ENCODE assay signal across 24 cellular contexts in the genomic region with DNA sequence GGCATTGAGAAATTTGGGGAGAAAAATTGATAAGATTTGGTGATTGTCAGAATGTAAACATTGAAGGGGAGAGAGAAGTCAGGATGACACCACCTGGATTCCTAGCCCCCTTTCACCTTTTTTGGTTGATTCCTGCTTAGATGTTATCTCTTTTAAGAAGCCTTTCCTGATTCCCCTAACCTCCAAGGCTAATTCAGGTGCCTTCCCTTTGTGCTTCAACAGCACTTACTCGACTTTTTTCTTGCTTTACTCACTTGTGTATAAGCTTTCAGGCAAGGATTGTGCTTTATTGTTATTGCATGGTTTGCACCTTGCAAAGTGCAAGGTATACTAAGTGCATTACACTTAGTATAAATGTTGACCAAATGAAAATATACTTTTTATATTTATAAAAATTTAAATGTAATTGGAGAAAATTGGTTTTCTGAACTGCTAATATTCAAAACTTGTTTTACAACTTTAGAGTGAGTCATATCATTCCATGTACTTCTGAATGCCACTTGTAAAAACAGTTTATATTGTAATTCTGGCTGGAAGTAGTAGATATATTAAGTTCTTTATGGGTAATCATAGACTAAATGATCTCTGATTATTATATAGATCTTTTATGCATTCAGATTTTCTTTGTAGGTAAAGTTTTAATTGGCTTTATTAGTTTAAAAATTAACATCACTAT. TPM values are rescaled to one million over a fixed set of nuclear protein-coding genes. Genes with fewer than 3 reads are reported as not detected.
DNase-seq lines count a peak whose midpoint lies in the region; ATAC-seq, FAIRE-seq and TF ChIP-seq lines count a peak whose summit lies in the region.
"Had no signal": no experiment of that assay in that cellular context is flagged by ENCODE, and none has a peak within 500 bp of the region (broad histone marks: within the 10 kb centered on the region; RNA-seq: fewer than 3 reads in every experiment).

No MANE protein-coding gene starts in this region.

- peak; percentile 31 for DNase-seq in mammary epithelial cell
- DNase-seq in MCF 10A (ENCODE audit: unreplicated experiment): no peak
- no peak for DNase-seq in RCC 7860 (ENCODE audit: low spot score)
- DNase-seq in thyroid gland: no peak
- no peak for DNase-seq in suprapubic skin (ENCODE audit: low spot score in 2 of 2)
- DNase-seq in NOMO-1 treated with DMSO at 0.1 percent for 48 hours (lab: John Stamatoyannopoulos, UW; ENCODE audit: unreplicated experiment): no peak
- DNase-seq: activated CD4-positive, alpha-beta T cell treated with anti-CD3 and anti-CD28 coated beads, Interleukin-2, amount 50 U/mL, for 4 hours; activated naive CD4-positive, alpha-beta T cell treated with anti-CD3 and anti-CD28 coated beads for 36 hours; activated T-cell treated with anti-CD3 and anti-CD28 coated beads, Interleukin-2, amount 50 U/mL, for 72 hours; CD4-positive, alpha-beta T cell; H9; head of caudate nucleus; NCI-H1694; NCI-H2171; NCI-H524 treated with DMSO at 0.1 percent for 48 hours; Peyer's patch; posterior cingulate gyrus; stimulated activated naive CD4-positive, alpha-beta T cell had no signal

- H3K79me2 ChIP-seq in mammary epithelial cell (ENCODE audit: insufficient read depth, low read length): peaks cover 93% of the 10 kb centered on the region

- intact Hi-C loops in mammary epithelial cell (cut with micrococcal nuclease) (no loop called here), MCF 10A (cut with micrococcal nuclease) (no loop called here), thyroid gland (cut with DNase I) (no loop called here)

- H3K27ac ChIP-seq in mammary epithelial cell (ENCODE audit: insufficient read depth, low read depth, low read length): no peak overlapping the region
- peak overlapping the region; percentile 57 to 84 (median 62) for H3K27ac ChIP-seq in thyroid gland
- H3K27ac ChIP-seq in suprapubic skin: no peak overlapping the region
- H3K27ac ChIP-seq: neural progenitor cell, Peyer's patch, SJSA1 had no signal

- TF ChIP-seq POLR2A in thyroid gland (IDR thresholded peaks at IDR 0.05) (no peak), suprapubic skin (IDR thresholded peaks at IDR 0.05) (no peak)

- CTCF ChIA-PET in mammary epithelial cell (lab: Charles Lee; ENCODE audit: low non-redundant PET): interaction anchor here (0.5 kb wide), 1 partner anchor 14 kb away, joined by 6 read pairs; a partner anchor contains a TSS
- CTCF ChIA-PET in MCF 10A (lab: Yijun Ruan, JAX): no interaction called here

- no peak for TF ChIP-seq EP300 in suprapubic skin (IDR thresholded peaks at IDR 0.05)

- H3K4me1 ChIP-seq in mammary epithelial cell (ENCODE audit: insufficient read depth, low read length) (peaks cover 16% of the 10 kb centered on the region), thyroid gland (peaks cover 35 to 38% of the 10 kb centered on the region in 2 donors), suprapubic skin (peaks cover 31% of the 10 kb centered on the region)
- H3K4me1 ChIP-seq: SJSA1 had no signal

- H3K4me3 Mint-ChIP-seq in MCF 10A (ENCODE audit: unreplicated experiment): no peak overlapping the region
- H3K4me3 Mint-ChIP-seq: activated naive CD4-positive, alpha-beta T cell treated with anti-CD3 and anti-CD28 coated beads for 36 hours; activated T-cell treated with anti-CD3 and anti-CD28 coated beads, Interleukin-2, amount 50 U/mL, for 72 hours; brain; CD4-positive, alpha-beta T cell; H9; neural progenitor cell had no signal

- no peaks in the 10 kb centered on the region for H4K20me1 ChIP-seq in mammary epithelial cell (ENCODE audit: insufficient read depth, low read length)

- TF ChIP-seq CTCF in mammary epithelial cell (conservative IDR thresholded peaks at IDR 0.05 in 1 of 2, IDR thresholded peaks at IDR 0.05 in 1 of 2; ENCODE audit: extremely low read depth in 1 of 2, insufficient read depth in 1 of 2, low read depth in 1 of 2, low read length in 2 of 2): no peak
- TF ChIP-seq CTCF in MCF 10A (IDR thresholded peaks at IDR 0.05; ENCODE audit: unreplicated experiment): no peak
- TF ChIP-seq CTCF in thyroid gland (IDR thresholded peaks at IDR 0.05): no peak
- TF ChIP-seq CTCF in suprapubic skin (IDR thresholded peaks at IDR 0.05): no peak

- no TSS peak for BruUV-seq in mammary epithelial cell (replicated peaks; lab: Mats Ljungman, UMichigan)
- no TSS peak for BruUV-seq in MCF 10A (replicated peaks; lab: Mats Ljungman, UMichigan)

- H3K36me3 Mint-ChIP-seq in MCF 10A (ENCODE audit: insufficient read depth, unreplicated experiment): peaks cover 9% of the 10 kb centered on the region

- H3K9me3 ChIP-seq in mammary epithelial cell (replicated peaks; ENCODE audit: insufficient read depth, low read length): no peaks in the 10 kb centered on the region
- no peaks in the 10 kb centered on the region for H3K9me3 ChIP-seq in thyroid gland
- H3K9me3 ChIP-seq in suprapubic skin: no peaks in the 10 kb centered on the region
- H3K9me3 ChIP-seq: Peyer's patch, SJSA1 had no signal

- FAIRE-seq in RCC 7860 (lab: Jason Lieb, UNC) (peak; percentile 4), islet of Langerhans (lab: Jason Lieb, UNC) (peak; percentile 41)

- H3K27me3 Mint-ChIP-seq in MCF 10A (ENCODE audit: insufficient read depth, unreplicated experiment): no peaks in the 10 kb centered on the region
- H3K27me3 Mint-ChIP-seq: brain; CD4-positive, alpha-beta T cell had no signal

- H3K4me3 ChIP-seq in mammary epithelial cell (replicated peaks in 1 of 3; ENCODE audit: insufficient read depth in 1 of 3, low read depth in 2 of 3, low read length in 3 of 3) (no peak overlapping the region), thyroid gland (replicated peaks in 1 of 3) (no peak overlapping the region), suprapubic skin (no peak overlapping the region)
- H3K4me3 ChIP-seq: neural progenitor cell, Peyer's patch, SJSA1 had no signal

- dilution Hi-C loops in mammary epithelial cell (cut with HindIII; ENCODE audit: low sequenced_read_pairs): no loop called here

- no peak overlapping the region for H2AFZ ChIP-seq in mammary epithelial cell (ENCODE audit: low read depth, low read length)
- H2AFZ ChIP-seq: neural progenitor cell had no signal

- H3K9me3 Mint-ChIP-seq in MCF 10A (ENCODE audit: unreplicated experiment): no peaks in the 10 kb centered on the region
- H3K9me3 Mint-ChIP-seq: activated naive CD4-positive, alpha-beta T cell treated with anti-CD3 and anti-CD28 coated beads for 36 hours; activated T-cell treated with anti-CD3 and anti-CD28 coated beads, Interleukin-2, amount 50 U/mL, for 72 hours; CD4-positive, alpha-beta T cell; H9; neural progenitor cell had no signal

- H3K27ac Mint-ChIP-seq in MCF 10A (ENCODE audit: low read depth, unreplicated experiment): no peak overlapping the region
- H3K27ac Mint-ChIP-seq: activated naive CD4-positive, alpha-beta T cell treated with anti-CD3 and anti-CD28 coated beads for 36 hours; activated T-cell treated with anti-CD3 and anti-CD28 coated beads, Interleukin-2, amount 50 U/mL, for 72 hours; brain; CD4-positive, alpha-beta T cell; H9; neural progenitor cell had no signal

- H3K9ac ChIP-seq in mammary epithelial cell (ENCODE audit: insufficient read depth, low read length): no peak overlapping the region
- H3K9ac ChIP-seq: neural progenitor cell had no signal

- H3K36me3 ChIP-seq in mammary epithelial cell (ENCODE audit: insufficient read depth, low read length) (peaks cover under 1% of the 10 kb centered on the region), thyroid gland (no peaks in the 10 kb centered on the region), suprapubic skin (no peaks in the 10 kb centered on the region)
- H3K36me3 ChIP-seq: neural progenitor cell, Peyer's patch, SJSA1 had no signal

- peak overlapping the region; percentile 64 for H3K4me2 ChIP-seq in mammary epithelial cell (ENCODE audit: insufficient read depth, low read depth, low read length)
- H3K4me2 ChIP-seq: neural progenitor cell had no signal

- no peak for ATAC-seq in GM21737 (IDR thresholded peaks at IDR 0.05; ENCODE audit: unreplicated experiment)
- ATAC-seq: activated T-cell treated with anti-CD3 and anti-CD28 coated beads, Interleukin-2, amount 50 U/mL, for 72 hours; sciatic nerve had no signal

- H3K27me3 ChIP-seq in mammary epithelial cell (ENCODE audit: insufficient read depth, low read length) (no peaks in the 10 kb centered on the region), thyroid gland (no peaks in the 10 kb centered on the region), suprapubic skin (no peaks in the 10 kb centered on the region)
- H3K27me3 ChIP-seq: neural progenitor cell, Peyer's patch, SJSA1 had no signal

- in situ Hi-C loops in mammary epithelial cell (cut with MboI; ENCODE audit: low sequenced_read_pairs in 2 of 2): no loop called here

- POLR2A ChIA-PET in MCF 10A (lab: Yijun Ruan, JAX): interaction anchor here (1.0 to 2.2 kb wide), 4 partner anchors 12 to 22 kb away, joined by 3 to 5 read pairs (median 4); a partner anchor contains a TSS

- 0% methylated on average over 1 of the region's 1 CpG for WGBS in mammary epithelial cell (ENCODE audit: low coverage, missing lambda C conversion rate)
- 19 to 36% methylated on average over 1 of the region's 1 CpG for WGBS in thyroid gland, 2 donors
- 34% methylated on average over 1 of the region's 1 CpG for WGBS in suprapubic skin

- no peaks in the 10 kb centered on the region for H3K4me1 Mint-ChIP-seq in MCF 10A (ENCODE audit: insufficient read depth, unreplicated experiment)
- H3K4me1 Mint-ChIP-seq: neural progenitor cell had no signal

RNA-seq across cellular contexts. Expression of a gene that starts 13.2 kb away (rescaled TPM):
- total RNA-seq in mammary epithelial cell (10 to 100 TPM; 51.1 to 59.0 TPM), MCF 10A (2022) (59.8 and 60.6 TPM in 2 replicates), thyroid gland (10 to 100 TPM; 62.2 to 96.2 (median 71.1) TPM), suprapubic skin (10 to 100 TPM; 33.8 to 80.8 (median 40.8) TPM)
- 11.9 TPM for polyA plus RNA-seq in mammary epithelial cell
- polyA minus RNA-seq in mammary epithelial cell: 27.4 TPM

RNA-seq across cellular contexts. Expression of a gene that starts 13.7 kb away (rescaled TPM):
- total RNA-seq in mammary epithelial cell: 10 to 100 TPM in 1 of 2 donors, 1 to 10 TPM in 1; 9.3 to 25.0 TPM
- polyA plus RNA-seq in mammary epithelial cell: 10.1 TPM
- polyA minus RNA-seq in mammary epithelial cell: not detected
- 46.9 and 68.7 TPM in 2 replicates for total RNA-seq in MCF 10A (2022)
- total RNA-seq in thyroid gland: 10 to 100 TPM; 27.3 to 48.4 (median 34.1) TPM
- total RNA-seq in suprapubic skin: 10 to 100 TPM in 2 of 4 donors, 1 to 10 TPM in 2; 6.5 to 14.0 (median 10.3) TPM

Comparison
In these comparisons a context has a peak if more than half of its experiments do, and no peak if none do; other contexts are left out.
1. H3K27ac ChIP-seq: peak in thyroid gland (3 of 3); none in mammary epithelial cell (single experiment) and suprapubic skin (single experiment).